ENCODE assay signal across 15 cellular contexts in the genomic region with DNA sequence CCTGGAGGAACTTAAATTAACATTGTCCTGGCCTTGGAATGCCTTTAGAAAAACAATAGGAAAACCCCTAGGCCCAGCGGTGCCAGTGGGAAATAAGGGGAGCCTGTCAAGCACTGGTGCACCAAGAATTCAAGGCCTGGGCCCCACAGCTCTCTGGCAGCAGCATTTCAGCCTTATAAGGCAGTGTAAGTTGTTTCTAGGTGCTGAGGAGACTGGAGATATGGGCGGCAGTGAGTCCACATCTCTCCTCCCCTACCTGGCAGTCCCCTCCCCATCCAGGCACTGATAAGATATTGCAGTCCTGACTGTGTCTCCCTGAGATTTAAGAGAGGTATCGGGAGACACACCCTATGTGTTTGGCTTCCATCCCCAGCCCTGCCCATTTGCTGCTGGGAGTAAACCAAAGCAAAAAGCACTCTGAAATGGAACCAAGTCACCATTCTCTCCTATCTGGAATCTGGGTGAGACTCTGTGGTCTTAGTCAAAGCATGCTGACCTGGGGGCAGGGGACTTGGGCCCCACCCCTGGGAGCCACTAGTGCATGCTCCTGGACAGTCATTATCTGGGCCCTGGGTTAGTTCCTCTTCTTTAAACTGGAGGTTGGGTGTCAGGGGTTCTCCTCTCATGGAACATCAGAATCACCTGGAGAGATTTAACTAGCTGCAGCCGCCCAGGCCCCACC. TPM values are rescaled to one million over a fixed set of nuclear protein-coding genes. Genes with fewer than 3 reads are reported as not detected.
DNase-seq lines count a peak whose midpoint lies in the region; ATAC-seq, FAIRE-seq and TF ChIP-seq lines count a peak whose summit lies in the region.
"Had no signal": no experiment of that assay in that cellular context is flagged by ENCODE, and none has a peak within 500 bp of the region (broad histone marks: within the 10 kb centered on the region; RNA-seq: fewer than 3 reads in every experiment).

No MANE protein-coding gene starts in this region.

- no peaks in the 10 kb centered on the region for H3K36me3 Mint-ChIP-seq in nephron progenitor cell (ENCODE audit: low read depth)
- H3K36me3 Mint-ChIP-seq in HFFc6 (ENCODE audit: low read depth): no peaks in the 10 kb centered on the region
- H3K36me3 Mint-ChIP-seq: activated naive CD8-positive, alpha-beta T cell; CD14-positive monocyte had no signal

- no peaks in the 10 kb centered on the region for H3K79me2 ChIP-seq in DOHH2 (ENCODE audit: control insufficient read depth, low read length)

- DNase-seq in NCI-H226: peak; percentile 5
- peak; percentile 12 to 15 for DNase-seq in erythroblast (lab: John Stamatoyannopoulos, UW)
- DNase-seq in nephron progenitor cell: peak; percentile 24
- no peak for DNase-seq in HFFc6
- DNase-seq in kidney: no peak
- DNase-seq: activated CD4-positive, alpha-beta T cell treated with anti-CD3 and anti-CD28 coated beads, Interleukin-2, amount 50 U/mL, for 48 hours; dermis blood vessel endothelial cell; NCI-H1092 treated with DMSO at 0.1 percent for 48 hours; NCI-H774 had no signal

- H3K9ac ChIP-seq in kidney (ENCODE audit: low read length in 2 of 2): no peak overlapping the region

- intact Hi-C loops in kidney (cut with DNase I): no loop called here

- no peaks in the 10 kb centered on the region for H3K9me2 ChIP-seq in DOHH2 (replicated peaks; ENCODE audit: control insufficient read depth, low read length)

- no peaks in the 10 kb centered on the region for H3K9me3 ChIP-seq in DOHH2 (ENCODE audit: control insufficient read depth, insufficient read depth, low read length)
- H3K9me3 ChIP-seq in kidney (ENCODE audit: control insufficient read depth in 1 of 2, low read length in 2 of 2): no peaks in the 10 kb centered on the region

- no peaks in the 10 kb centered on the region for H4K20me1 ChIP-seq in DOHH2 (ENCODE audit: control insufficient read depth, insufficient read depth, low read depth, low read length)

- H3K27me3 ChIP-seq in DOHH2 (ENCODE audit: control insufficient read depth, low read length): no peaks in the 10 kb centered on the region

- H3K4me2 ChIP-seq in DOHH2 (ENCODE audit: low read length): peak overlapping the region; percentile 17; the same call in 1 of the 2 replicates

- H3K9me3 Mint-ChIP-seq in nephron progenitor cell (no peaks in the 10 kb centered on the region), HFFc6 (no peaks in the 10 kb centered on the region)
- H3K9me3 Mint-ChIP-seq: CD14-positive monocyte had no signal

- H3K4me1 ChIP-seq in DOHH2 (ENCODE audit: control insufficient read depth, low read length) (peaks cover 54% of the 10 kb centered on the region), kidney (ENCODE audit: control insufficient read depth in 1 of 2, insufficient read depth in 1 of 2, low read depth in 1 of 2, low read length in 2 of 2) (peaks cover 4 to 15% of the 10 kb centered on the region in 2 donors)

- no peak for FAIRE-seq in kidney (lab: Jason Lieb, UNC)

- H3K27ac Mint-ChIP-seq in nephron progenitor cell (no peak overlapping the region), HFFc6 (no peak overlapping the region)
- H3K27ac Mint-ChIP-seq: activated naive CD8-positive, alpha-beta T cell had no signal

- no peak for TF ChIP-seq CTCF in DOHH2 (IDR thresholded peaks at IDR 0.05; ENCODE audit: low read depth, low read length, poor library complexity, severe bottlenecking)
- no peak for TF ChIP-seq CTCF in nephron progenitor cell (IDR thresholded peaks at IDR 0.05)
- TF ChIP-seq CTCF in HFFc6 (IDR thresholded peaks at IDR 0.05): no peak
- TF ChIP-seq CTCF in kidney (IDR thresholded peaks at IDR 0.05; ENCODE audit: borderline replicate concordance, extremely low read depth, insufficient read depth): no peak

- H3K27me3 Mint-ChIP-seq in nephron progenitor cell (ENCODE audit: low read depth, poor library complexity): no peaks in the 10 kb centered on the region
- H3K27me3 Mint-ChIP-seq in HFFc6 (ENCODE audit: insufficient read depth): peaks cover 2% of the 10 kb centered on the region; the same call in 1 of the 2 replicates
- H3K27me3 Mint-ChIP-seq: activated naive CD8-positive, alpha-beta T cell had no signal

- peaks cover 58% of the 10 kb centered on the region for H3K4me1 Mint-ChIP-seq in nephron progenitor cell
- H3K4me1 Mint-ChIP-seq in HFFc6 (ENCODE audit: low read depth): peaks cover 19% of the 10 kb centered on the region

- H3F3A ChIP-seq in DOHH2 (ENCODE audit: control insufficient read depth, insufficient read depth): no peaks in the 10 kb centered on the region

- H3K27ac ChIP-seq in DOHH2 (ENCODE audit: low read depth, low read length) (no peak overlapping the region), kidney (ENCODE audit: low read depth in 2 of 2, low read length in 2 of 2) (no peak overlapping the region)
- H3K27ac ChIP-seq: SK-N-MC had no signal

- H3K4me3 ChIP-seq in DOHH2 (ENCODE audit: low read length): no peak overlapping the region
- no peak overlapping the region for H3K4me3 ChIP-seq in kidney (ENCODE audit: low read length in 2 of 2)
- H3K4me3 ChIP-seq: SK-N-MC had no signal

- H3K4me3 Mint-ChIP-seq in nephron progenitor cell (no peak overlapping the region), HFFc6 (no peak overlapping the region)
- H3K4me3 Mint-ChIP-seq: activated naive CD8-positive, alpha-beta T cell; CD14-positive monocyte had no signal

- TF ChIP-seq POLR2A in erythroblast (IDR thresholded peaks at IDR 0.05; ENCODE audit: low read length): no peak

- H3K36me3 ChIP-seq in DOHH2 (ENCODE audit: control insufficient read depth, low read length) (no peaks in the 10 kb centered on the region), kidney (ENCODE audit: control insufficient read depth in 1 of 2, insufficient read depth in 2 of 2, low read length in 2 of 2) (no peaks in the 10 kb centered on the region)

- ATAC-seq in HG03039 (IDR thresholded peaks at IDR 0.05; ENCODE audit: unreplicated experiment) (no peak), HG03378 (IDR thresholded peaks at IDR 0.05; ENCODE audit: unreplicated experiment) (no peak)

RNA-seq across cellular contexts. Expression of gene DEGS1, which starts 30.5 kb away (rescaled TPM):
- total RNA-seq in HFFc6 (2021; fragmentation: NEBNext Ultra II Directional; extraction: Animal tissue kit (Norgen Biotek cat#: 25700)): 100 to 1,000 TPM; 130 to 189 (median 145) TPM
- 83.1 TPM for total RNA-seq in kidney
- polyA plus RNA-seq in kidney (ENCODE audit: insufficient read depth, low read depth, low replicate concordance): 32.5 TPM

Comparison
In these comparisons a context has a peak if more than half of its experiments do, and no peak if none do; other contexts are left out.
1. DNase-seq: peak in NCI-H226 (single experiment), erythroblast (2 of 2) and nephron progenitor cell (single experiment); none in HFFc6 (single experiment) and kidney (single experiment).